9 cellular contexts compared by ENCODE assay signal in genomic region chr16:70679653-70680494, GRCh38. TPM values are rescaled to one million over a fixed set of nuclear protein-coding genes. Genes with fewer than 3 reads are reported as not detected.
DNase-seq lines count a peak whose midpoint lies in the region; TF ChIP-seq lines count a peak whose summit lies in the region.
"Had no signal": no experiment of that assay in that cellular context is flagged by ENCODE, and none has a peak within 500 bp of the region (broad histone marks: within the 10 kb centered on the region; RNA-seq: fewer than 3 reads in every experiment).

No MANE protein-coding gene starts in this region.

- H3K9ac ChIP-seq in BLaER1 (no peak overlapping the region; the same call in 1 of the 2 replicates), OCI-LY1 (ENCODE audit: low read length) (peak overlapping the region; percentile 25; the same call in 1 of the 2 replicates)

- H3K9me3 Mint-ChIP-seq in activated naive CD4-positive, alpha-beta T cell treated with anti-CD3 and anti-CD28 coated beads for 36 hours, result no peaks in the 10 kb centered on the region

- no peaks in the 10 kb centered on the region for H3K9me2 ChIP-seq in OCI-LY1 (ENCODE audit: low read depth, low read length)

- H3K27me3 ChIP-seq in BLaER1 (no peaks in the 10 kb centered on the region), OCI-LY1 (ENCODE audit: insufficient read depth, low read length) (no peaks in the 10 kb centered on the region), esophagus squamous epithelium (no peaks in the 10 kb centered on the region), osteoblast (ENCODE audit: insufficient read depth, low read length) (no peaks in the 10 kb centered on the region)

- H3K79me2 ChIP-seq in OCI-LY1 (ENCODE audit: insufficient read depth, low read length) (no peaks in the 10 kb centered on the region), osteoblast (ENCODE audit: insufficient read depth, low read length) (peaks cover 91% of the 10 kb centered on the region)

- CTCF ChIA-PET in activated naive CD4-positive, alpha-beta T cell treated with anti-CD3 and anti-CD28 coated beads for 36 hours (lab: Charles Lee), result interaction anchor here (1.1 to 9.3 kb wide), 5 partner anchors 12 to 90 kb away, joined by 3 to 70 read pairs (median 3); no protein-coding TSS in a partner anchor

- intact Hi-C loops in esophagus squamous epithelium (cut with DNase I), result loop anchor here (5.0 kb wide), 1 partner anchor 92 kb away; no protein-coding TSS in a partner anchor
- intact Hi-C loops in activated naive CD4-positive, alpha-beta T cell treated with anti-CD3 and anti-CD28 coated beads for 36 hours (cut with micrococcal nuclease), result loop anchor here (1.0 kb wide), 2 partner anchors 58 to 91 kb away; no protein-coding TSS in a partner anchor

- no peak overlapping the region for H3K27ac Mint-ChIP-seq in activated naive CD4-positive, alpha-beta T cell treated with anti-CD3 and anti-CD28 coated beads for 36 hours

- H3K36me3 Mint-ChIP-seq in activated naive CD4-positive, alpha-beta T cell treated with anti-CD3 and anti-CD28 coated beads for 36 hours (ENCODE audit: low read depth), result no peaks in the 10 kb centered on the region

- TF ChIP-seq CTCF in OCI-LY1 (IDR thresholded peaks at IDR 0.05; ENCODE audit: low read length) (peak; percentile 32), esophagus squamous epithelium (IDR thresholded peaks at IDR 0.05) (peak in 4 of 6 experiments; percentile 37 to 60 (median 58)), osteoblast (IDR thresholded peaks at IDR 0.05; ENCODE audit: extremely low read depth, low read depth, low read length) (peak; percentile 11)

- peaks cover 58% of the 10 kb centered on the region for H3K4me1 ChIP-seq in BLaER1
- peaks cover 5% of the 10 kb centered on the region for H3K4me1 ChIP-seq in OCI-LY1 (ENCODE audit: insufficient read depth, low read length, severe bottlenecking)
- peaks cover 37 to 63% (median 48%) of the 10 kb centered on the region in 3 donors for H3K4me1 ChIP-seq in esophagus squamous epithelium
- H3K4me1 ChIP-seq in osteoblast (ENCODE audit: insufficient read depth, low read length), result peaks cover 40% of the 10 kb centered on the region

- H3K4me1 Mint-ChIP-seq in activated naive CD4-positive, alpha-beta T cell treated with anti-CD3 and anti-CD28 coated beads for 36 hours (ENCODE audit: low read depth), result no peaks in the 10 kb centered on the region

- H4K20me1 ChIP-seq in BLaER1 (peaks cover 89% of the 10 kb centered on the region), OCI-LY1 (ENCODE audit: insufficient read depth, low read length) (no peaks in the 10 kb centered on the region), osteoblast (ENCODE audit: insufficient read depth, low read length) (peaks cover 54% of the 10 kb centered on the region)

- no peaks in the 10 kb centered on the region for H3F3A ChIP-seq in OCI-LY1 (ENCODE audit: insufficient read depth, low read length)

- H2AFZ ChIP-seq in OCI-LY1 (ENCODE audit: low read length) (no peak overlapping the region), osteoblast (ENCODE audit: low read length) (no peak overlapping the region)

- TF ChIP-seq POLR2A in esophagus squamous epithelium (IDR thresholded peaks at IDR 0.05), result no peak

- peaks cover 3% of the 10 kb centered on the region for H3K27me3 Mint-ChIP-seq in activated naive CD4-positive, alpha-beta T cell treated with anti-CD3 and anti-CD28 coated beads for 36 hours (ENCODE audit: low read depth)

- no peak overlapping the region for H3K4me3 Mint-ChIP-seq in activated naive CD4-positive, alpha-beta T cell treated with anti-CD3 and anti-CD28 coated beads for 36 hours

- H3K4me3 ChIP-seq in BLaER1 (no peak overlapping the region), OCI-LY1 (ENCODE audit: low read depth, low read length, poor library complexity, severe bottlenecking) (peak overlapping the region; percentile 41), esophagus squamous epithelium (peak overlapping the region in 1 of 4 donors; percentile 21), osteoblast (ENCODE audit: insufficient read depth, low read length) (no peak overlapping the region)

- H3K9me3 ChIP-seq in BLaER1 (no peaks in the 10 kb centered on the region), OCI-LY1 (ENCODE audit: low read length) (no peaks in the 10 kb centered on the region), esophagus squamous epithelium (no peaks in the 10 kb centered on the region), osteoblast (ENCODE audit: low read depth, low read length) (no peaks in the 10 kb centered on the region)

- H3K36me3 ChIP-seq in BLaER1, result peaks cover 83% of the 10 kb centered on the region
- no peaks in the 10 kb centered on the region for H3K36me3 ChIP-seq in OCI-LY1 (ENCODE audit: insufficient read depth, low read length)
- H3K36me3 ChIP-seq in esophagus squamous epithelium, result peaks cover 30 to 69% (median 46%) of the 10 kb centered on the region in 3 donors
- peaks cover 67% of the 10 kb centered on the region for H3K36me3 ChIP-seq in osteoblast (ENCODE audit: insufficient read depth, low read length)

- H3K4me2 ChIP-seq in BLaER1 (peak overlapping the region; percentile 44), OCI-LY1 (ENCODE audit: low read length) (peak overlapping the region; percentile 69), osteoblast (ENCODE audit: insufficient read depth, low read length) (no peak overlapping the region)

- DNase-seq in esophagus squamous epithelium (lab: John Stamatoyannopoulos, UW) (no peak), osteoblast (ENCODE audit: insufficient read length, low spot score, missing footprints) (peak; percentile 97), NCI-H2171 treated with DMSO at 0.1 percent for 48 hours (lab: John Stamatoyannopoulos, UW) (no peak), ecto neural progenitor cell (ENCODE audit: low spot score) (no peak), GM19240 (ENCODE audit: insufficient read length, low spot score) (no peak)
- DNase-seq in activated naive CD4-positive, alpha-beta T cell treated with anti-CD3 and anti-CD28 coated beads for 36 hours, result no peak
- DNase-seq: NCI-H1436 treated with DMSO at 0.1 percent for 48 hours had no signal

- no peak overlapping the region for H3K27ac ChIP-seq in BLaER1
- no peak overlapping the region for H3K27ac ChIP-seq in OCI-LY1 (ENCODE audit: low read depth, low read length, poor library complexity, severe bottlenecking)
- H3K27ac ChIP-seq in esophagus squamous epithelium, result peak overlapping the region in 3 of 4 donors; percentile 76 to 95 (median 88)
- H3K27ac ChIP-seq in osteoblast (ENCODE audit: low read depth, low read length), result no peak overlapping the region

- 90% methylated on average over 2 of the region's 83 CpGs; no CpG with 5 or more reads in 1 of the 2 donors for WGBS in esophagus squamous epithelium, 2 donors

RNA-seq across cellular contexts. Expression of gene MTSS2, which starts 6.0 kb away (rescaled TPM):
- total RNA-seq in esophagus squamous epithelium (10 to 100 TPM; 15.5 to 39.7 (median 27.5) TPM), osteoblast (54.2 and 56.5 TPM in 2 replicates)
- 1 to 10 TPM; 2.0 TPM for total RNA-seq in activated naive CD4-positive, alpha-beta T cell treated with anti-CD3 and anti-CD28 coated beads for 36 hours

RNA-seq across cellular contexts. Expression of gene IL34, which starts 33.5 kb away (rescaled TPM):
- total RNA-seq in esophagus squamous epithelium (10 to 100 TPM in 2 of 4 donors, 1 to 10 TPM in 2; 3.2 to 26.6 (median 9.1) TPM), osteoblast (5.6 and 9.4 TPM in 2 replicates)
- total RNA-seq in activated naive CD4-positive, alpha-beta T cell treated with anti-CD3 and anti-CD28 coated beads for 36 hours, result not detected

Comparison
In these comparisons a context has a peak if more than half of its experiments do, and no peak if none do; other contexts are left out.
1. H3K27ac ChIP-seq: peak in esophagus squamous epithelium (3 of 4); none in BLaER1 (single experiment), OCI-LY1 (single experiment) and osteoblast (single experiment).
2. RNA of gene MTSS2, which starts 6.0 kb away (total RNA-seq): 54.2 to 56.5 TPM in osteoblast and 15.5 to 39.7 TPM in esophagus squamous epithelium; 2.0 TPM in activated naive CD4-positive, alpha-beta T cell treated with anti-CD3 and anti-CD28 coated beads for 36 hours; every median in the first group is over 4 times any median in the second.
3. Peak in every context shown above with its lines, with median percentiles within 50 percentile points of each other: CTCF ChIP-seq.